Comparison of ENCODE assay signal across 1 cellular context in the genomic region with DNA sequence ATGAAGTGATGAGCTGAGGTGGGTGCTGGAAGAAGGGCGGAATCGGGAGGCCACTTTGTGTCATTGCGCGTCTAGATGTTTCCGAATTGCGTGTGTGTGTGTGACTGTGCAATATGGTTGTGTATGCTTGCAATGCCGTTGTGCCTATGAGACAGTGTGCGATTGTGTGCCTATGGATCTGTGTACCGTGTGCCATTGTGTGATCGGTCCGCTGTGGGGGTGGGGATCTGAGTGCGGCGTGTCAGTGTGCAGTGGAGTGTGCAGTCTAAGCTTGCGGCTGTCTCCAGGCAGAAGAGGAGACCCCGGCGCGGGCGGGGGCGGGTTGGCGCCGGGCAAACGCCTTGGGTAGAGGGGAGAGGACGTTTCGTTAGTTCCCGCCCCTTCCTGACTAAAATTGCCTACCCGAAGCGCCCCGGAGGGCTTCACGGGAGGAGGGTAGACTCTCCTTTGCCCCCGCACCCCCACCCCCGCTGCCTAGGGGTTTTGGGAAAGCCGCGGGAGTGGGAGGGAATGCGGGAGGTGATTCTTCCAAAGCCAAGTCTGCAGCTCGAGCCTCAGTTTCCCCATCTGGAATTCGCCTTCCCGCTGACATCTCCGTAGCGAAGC.
TF ChIP-seq lines count a peak whose summit lies in the region.

No MANE protein-coding gene starts in this region.

TF ChIP-seq in IMR-90, 13 proteins besides CTCF, POLR2A, EP300 and RAD21:
- TF ChIP-seq NFE2L2 (IDR thresholded peaks at IDR 0.05; ENCODE audit: low read depth, low read length) (peak; percentile 59; the same call in 1 of the 2 replicates), BHLHE40 (IDR thresholded peaks at IDR 0.05; ENCODE audit: low read depth, low read length) (peak; percentile 50), CHD1 (IDR thresholded peaks at IDR 0.05; ENCODE audit: low read depth, low read length) (no peak; the same call in 1 of the 2 replicates), CEBPB (IDR thresholded peaks at IDR 0.05; ENCODE audit: low read depth, low read length) (peak; percentile 64)
- TF ChIP-seq, protein P1, sequence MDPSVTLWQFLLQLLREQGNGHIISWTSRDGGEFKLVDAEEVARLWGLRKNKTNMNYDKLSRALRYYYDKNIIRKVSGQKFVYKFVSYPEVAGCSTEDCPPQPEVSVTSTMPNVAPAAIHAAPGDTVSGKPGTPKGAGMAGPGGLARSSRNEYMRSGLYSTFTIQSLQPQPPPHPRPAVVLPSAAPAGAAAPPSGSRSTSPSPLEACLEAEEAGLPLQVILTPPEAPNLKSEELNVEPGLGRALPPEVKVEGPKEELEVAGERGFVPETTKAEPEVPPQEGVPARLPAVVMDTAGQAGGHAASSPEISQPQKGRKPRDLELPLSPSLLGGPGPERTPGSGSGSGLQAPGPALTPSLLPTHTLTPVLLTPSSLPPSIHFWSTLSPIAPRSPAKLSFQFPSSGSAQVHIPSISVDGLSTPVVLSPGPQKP (IDR thresholded peaks at IDR 0.05; ENCODE audit: borderline replicate concordance, low read depth, low read length), result no peak
- TF ChIP-seq, protein P2, sequence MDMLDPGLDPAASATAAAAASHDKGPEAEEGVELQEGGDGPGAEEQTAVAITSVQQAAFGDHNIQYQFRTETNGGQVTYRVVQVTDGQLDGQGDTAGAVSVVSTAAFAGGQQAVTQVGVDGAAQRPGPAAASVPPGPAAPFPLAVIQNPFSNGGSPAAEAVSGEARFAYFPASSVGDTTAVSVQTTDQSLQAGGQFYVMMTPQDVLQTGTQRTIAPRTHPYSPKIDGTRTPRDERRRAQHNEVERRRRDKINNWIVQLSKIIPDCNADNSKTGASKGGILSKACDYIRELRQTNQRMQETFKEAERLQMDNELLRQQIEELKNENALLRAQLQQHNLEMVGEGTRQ (IDR thresholded peaks at IDR 0.05; ENCODE audit: low read depth, low read length), result no peak
TF ChIP-seq in IMR-90: peak in this region for 3.
